Comparison of ENCODE assay signal across 36 cellular contexts in the genomic region with DNA sequence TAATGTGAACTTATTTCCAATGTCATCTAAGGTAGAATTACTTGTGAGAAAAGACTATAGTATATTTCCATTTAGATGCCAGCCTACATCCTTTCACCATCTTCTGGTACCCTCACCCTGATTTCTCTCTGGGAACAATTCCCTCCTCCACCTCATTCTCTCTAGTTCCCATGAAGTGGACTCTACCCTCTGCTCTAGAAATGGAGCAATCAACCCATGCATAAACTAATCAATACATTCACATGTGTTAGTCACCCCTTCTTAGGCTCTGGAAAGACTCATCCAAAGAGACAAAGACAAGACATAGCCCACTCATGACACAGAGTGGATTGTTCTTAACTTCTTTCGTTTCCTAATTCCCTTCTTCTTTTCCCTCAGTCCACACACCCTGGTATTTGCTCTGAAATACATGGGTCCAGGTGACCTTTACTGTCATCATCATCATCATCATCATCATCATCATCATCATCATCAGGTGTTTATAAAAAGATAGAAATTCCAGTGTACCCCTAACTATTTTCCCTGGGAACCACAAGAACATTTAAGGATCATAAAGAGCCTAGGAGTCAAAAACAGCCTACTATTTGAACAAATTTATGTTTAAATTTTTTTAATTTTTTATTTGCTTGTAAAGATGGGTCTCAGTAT.
"Had no signal": no experiment of that assay in that cellular context is flagged by ENCODE, and none has a peak within 500 bp of the region (broad histone marks: within the 10 kb centered on the region; RNA-seq: fewer than 3 reads in every experiment).

No MANE protein-coding gene starts in this region.

- H3K27ac ChIP-seq: adrenal gland, body of pancreas, brain microvascular endothelial cell, breast epithelium, WERI-Rb-1 had no signal

- H3K9me3 Mint-ChIP-seq: activated B cell treated with CpG ODN at 0.5 μM for 24 hours; activated CD4-positive, alpha-beta memory T cell treated with anti-CD3 and anti-CD28 coated beads for 36 hours; activated CD4-positive, alpha-beta T cell treated with anti-CD3 and anti-CD28 coated beads, Interleukin-2, amount 10 ng/mL, durations not matched to agents 24 days and 14 days; activated CD8-positive, alpha-beta T cell treated with anti-CD3 and anti-CD28 coated beads for 36 hours; activated naive CD4-positive, alpha-beta T cell treated with anti-CD3 and anti-CD28 coated beads for 36 hours; activated naive CD4-positive, alpha-beta T cell treated with anti-CD3 and anti-CD28 coated beads, Interleukin-2, amount 50 U/mL, for 72 hours; activated naive CD8-positive, alpha-beta T cell treated with anti-CD3 and anti-CD28 coated beads for 36 hours; activated T-cell treated with anti-CD3 and anti-CD28 coated beads, Interleukin-2, amount 50 U/mL, for 4 hours; activated T-helper 1 cell treated with anti-CD3 and anti-CD28 coated beads, Interleukin-12 subunit alpha, Interleukin-12 subunit beta, Interleukin-2, Interleukin-4 antibody, amounts not matched to agents 30 ng/mL and 10 ng/mL and 1 ng/mL, durations not matched to agents 14 hours and 24 hours and 36 hours; T-helper 1 cell treated with Interleukin-12 subunit alpha and Interleukin-12 subunit beta and Interleukin-4 antibody, amounts not matched to agents 30 μg/mL and 1 μg/mL, for 36 hours; T-helper 2 cell treated with Interferon-gamma antibody and Interleukin-4, amounts not matched to agents 5 μg/mL and 100 μg/mL, for 36 hours had no signal

- DNase-seq: activated B cell treated with CpG ODN at 0.5 μM for 24 hours; activated CD4-positive, alpha-beta memory T cell treated with anti-CD3 and anti-CD28 coated beads for 36 hours; activated CD4-positive, alpha-beta T cell treated with anti-CD3 and anti-CD28 coated beads for 4 hours; activated CD4-positive, alpha-beta T cell treated with anti-CD3 and anti-CD28 coated beads, Interleukin-2, amount 10 ng/mL, durations not matched to agents 24 days and 14 days; activated CD4-positive, alpha-beta T cell treated with anti-CD3 and anti-CD28 coated beads, Interleukin-2, amount 50 U/mL, for 1 hour; activated CD4-positive, alpha-beta T cell treated with anti-CD3 and anti-CD28 coated beads, Interleukin-2, amount 50 U/mL, for 4 hours; activated CD4-positive, CD25-positive, alpha-beta regulatory T cell treated with anti-CD3 and anti-CD28 coated beads, Interleukin-2, amount 50 U/mL, for 72 hours; activated CD8-positive, alpha-beta memory T cell treated with anti-CD3 and anti-CD28 coated beads, Interleukin-2, amount 50 U/mL, for 4 hours; activated CD8-positive, alpha-beta T cell treated with anti-CD3 and anti-CD28 coated beads for 36 hours; activated effector memory CD4-positive, alpha-beta T cell treated with anti-CD3 and anti-CD28 coated beads, Interleukin-2, amount 50 U/mL, for 16 hours; activated gamma-delta T cell treated with Interleukin-2 at 50 U/mL for 16 hours; activated naive CD4-positive, alpha-beta T cell; activated naive CD4-positive, alpha-beta T cell treated with anti-CD3 and anti-CD28 coated beads for 36 hours; activated naive CD4-positive, alpha-beta T cell treated with anti-CD3 and anti-CD28 coated beads, Interleukin-2, amount 50 U/mL, for 16 hours; activated naive CD8-positive, alpha-beta T cell treated with anti-CD3 and anti-CD28 coated beads for 36 hours; activated T-cell treated with anti-CD3 and anti-CD28 coated beads for 4 hours; activated T-cell treated with anti-CD3 and anti-CD28 coated beads, Interleukin-2, amount 50 U/mL, for 1 hour; activated T-cell treated with anti-CD3 and anti-CD28 coated beads, Interleukin-2, amount 50 U/mL, for 4 hours; activated T-cell treated with anti-CD3 and anti-CD28 coated beads, Interleukin-2, amount 50 U/mL, for 72 hours; adrenal gland; amniotic stem cell; aorta; body of pancreas; brain microvascular endothelial cell; central memory CD4-positive, alpha-beta T cell; T-helper 1 cell; T-helper 2 cell; T-helper 9 cell; WERI-Rb-1 had no signal

- H3K4me3 Mint-ChIP-seq: activated B cell treated with CpG ODN at 0.5 μM for 24 hours; activated CD4-positive, alpha-beta memory T cell treated with anti-CD3 and anti-CD28 coated beads for 36 hours; activated CD4-positive, alpha-beta T cell treated with anti-CD3 and anti-CD28 coated beads, Interleukin-2, amount 10 ng/mL, durations not matched to agents 24 days and 14 days; activated CD8-positive, alpha-beta T cell treated with anti-CD3 and anti-CD28 coated beads for 36 hours; activated naive CD4-positive, alpha-beta T cell treated with anti-CD3 and anti-CD28 coated beads for 36 hours; activated naive CD8-positive, alpha-beta T cell treated with anti-CD3 and anti-CD28 coated beads for 36 hours; activated T-cell treated with anti-CD3 and anti-CD28 coated beads, Interleukin-2, amount 50 U/mL, for 4 hours; activated T-cell treated with anti-CD3 and anti-CD28 coated beads, Interleukin-2, amount 50 U/mL, for 72 hours; activated T-helper 1 cell treated with anti-CD3 and anti-CD28 coated beads, Interleukin-12 subunit alpha, Interleukin-12 subunit beta, Interleukin-2, Interleukin-4 antibody, amounts not matched to agents 30 ng/mL and 10 ng/mL and 1 ng/mL, durations not matched to agents 14 hours and 24 hours and 36 hours; activated T-helper 17 cell treated with anti-CD3 and anti-CD28 coated beads, Interleukin-2, amount 50 U/mL, for 72 hours; T-helper 1 cell treated with Interleukin-12 subunit alpha and Interleukin-12 subunit beta and Interleukin-4 antibody, amounts not matched to agents 30 μg/mL and 1 μg/mL, for 36 hours; T-helper 2 cell treated with Interferon-gamma antibody and Interleukin-4, amounts not matched to agents 5 μg/mL and 100 μg/mL, for 36 hours had no signal

- H3K4me1 ChIP-seq: body of pancreas, breast epithelium had no signal

- H3K4me1 Mint-ChIP-seq: activated B cell treated with CpG ODN at 0.5 μM for 24 hours; activated CD4-positive, alpha-beta T cell treated with anti-CD3 and anti-CD28 coated beads, Interleukin-2, amount 10 ng/mL, durations not matched to agents 24 days and 14 days; activated naive CD8-positive, alpha-beta T cell treated with anti-CD3 and anti-CD28 coated beads for 36 hours; activated T-helper 17 cell treated with anti-CD3 and anti-CD28 coated beads, Interleukin-2, amount 50 U/mL, for 72 hours had no signal

- H3K9me3 ChIP-seq: adrenal gland, body of pancreas, breast epithelium had no signal

- ATAC-seq: activated CD8-positive, alpha-beta T cell treated with anti-CD3 and anti-CD28 coated beads for 36 hours; activated naive CD4-positive, alpha-beta T cell treated with anti-CD3 and anti-CD28 coated beads, Interleukin-2, amount 50 U/mL, for 72 hours; activated T-cell treated with anti-CD3 and anti-CD28 coated beads, Interleukin-2, amount 50 U/mL, for 4 hours; activated T-cell treated with anti-CD3 and anti-CD28 coated beads, Interleukin-2, amount 50 U/mL, for 72 hours; activated T-helper 17 cell treated with anti-CD3 and anti-CD28 coated beads, Interleukin-2, amount 50 U/mL, for 72 hours; body of pancreas had no signal

- H3K4me3 ChIP-seq: adrenal gland, body of pancreas, breast epithelium had no signal

- H3K27ac Mint-ChIP-seq: activated B cell treated with CpG ODN at 0.5 μM for 24 hours; activated CD4-positive, alpha-beta memory T cell treated with anti-CD3 and anti-CD28 coated beads for 36 hours; activated CD4-positive, alpha-beta T cell treated with anti-CD3 and anti-CD28 coated beads, Interleukin-2, amount 10 ng/mL, durations not matched to agents 24 days and 14 days; activated CD8-positive, alpha-beta T cell treated with anti-CD3 and anti-CD28 coated beads for 36 hours; activated naive CD4-positive, alpha-beta T cell treated with anti-CD3 and anti-CD28 coated beads for 36 hours; activated naive CD4-positive, alpha-beta T cell treated with anti-CD3 and anti-CD28 coated beads, Interleukin-2, amount 50 U/mL, for 72 hours; activated naive CD8-positive, alpha-beta T cell treated with anti-CD3 and anti-CD28 coated beads for 36 hours; activated T-cell treated with anti-CD3 and anti-CD28 coated beads, Interleukin-2, amount 50 U/mL, for 72 hours; activated T-helper 1 cell treated with anti-CD3 and anti-CD28 coated beads, Interleukin-12 subunit alpha, Interleukin-12 subunit beta, Interleukin-2, Interleukin-4 antibody, amounts not matched to agents 30 ng/mL and 10 ng/mL and 1 ng/mL, durations not matched to agents 14 hours and 24 hours and 36 hours; activated T-helper 17 cell treated with anti-CD3 and anti-CD28 coated beads, Interleukin-2, amount 50 U/mL, for 72 hours; T-helper 1 cell treated with Interleukin-12 subunit alpha and Interleukin-12 subunit beta and Interleukin-4 antibody, amounts not matched to agents 30 μg/mL and 1 μg/mL, for 36 hours; T-helper 2 cell treated with Interferon-gamma antibody and Interleukin-4, amounts not matched to agents 5 μg/mL and 100 μg/mL, for 36 hours had no signal

- FAIRE-seq: astrocyte had no signal

- H3K27me3 Mint-ChIP-seq: activated B cell treated with CpG ODN at 0.5 μM for 24 hours; activated CD4-positive, alpha-beta memory T cell treated with anti-CD3 and anti-CD28 coated beads for 36 hours; activated CD4-positive, alpha-beta T cell treated with anti-CD3 and anti-CD28 coated beads, Interleukin-2, amount 10 ng/mL, durations not matched to agents 24 days and 14 days; activated CD8-positive, alpha-beta T cell treated with anti-CD3 and anti-CD28 coated beads for 36 hours; activated T-helper 17 cell treated with anti-CD3 and anti-CD28 coated beads, Interleukin-2, amount 50 U/mL, for 72 hours had no signal

- H3K36me3 Mint-ChIP-seq: activated CD4-positive, alpha-beta memory T cell treated with anti-CD3 and anti-CD28 coated beads for 36 hours; activated naive CD4-positive, alpha-beta T cell treated with anti-CD3 and anti-CD28 coated beads, Interleukin-2, amount 50 U/mL, for 72 hours; activated naive CD8-positive, alpha-beta T cell treated with anti-CD3 and anti-CD28 coated beads for 36 hours had no signal

- H3K36me3 ChIP-seq: adrenal gland, brain microvascular endothelial cell, breast epithelium, WERI-Rb-1 had no signal

- H3K27me3 ChIP-seq: adrenal gland, body of pancreas, brain microvascular endothelial cell, breast epithelium had no signal
